In the genomic region with DNA sequence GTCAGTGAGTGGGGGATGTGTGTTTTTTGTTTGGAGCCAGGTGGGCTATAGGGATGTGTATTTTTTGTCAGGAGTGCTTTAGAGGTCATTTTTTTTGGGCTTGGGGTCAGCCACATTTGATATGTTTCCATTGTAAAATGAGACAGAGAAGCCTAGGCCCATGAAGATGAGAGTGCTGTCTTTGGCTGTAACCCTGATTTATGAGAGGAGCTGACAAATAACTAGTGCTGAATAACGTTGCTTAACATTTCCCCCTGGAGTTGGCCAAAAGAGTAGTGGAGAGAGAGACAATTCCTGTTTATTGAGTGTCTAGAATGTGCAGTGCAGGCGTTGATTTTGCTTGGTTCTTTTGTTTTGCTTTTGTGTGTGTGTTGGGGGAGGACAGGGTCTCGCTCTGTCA, we compare ENCODE assay signal across 18 cellular contexts.
"Had no signal": no experiment of that assay in that cellular context is flagged by ENCODE, and none has a peak within 500 bp of the region (broad histone marks: within the 10 kb centered on the region; RNA-seq: fewer than 3 reads in every experiment).

No MANE protein-coding gene starts in this region.

- H3K27me3 ChIP-seq: colonic mucosa, gastrocnemius medialis, spleen had no signal

- H3K4me3 Mint-ChIP-seq: natural killer cell treated with Interleukin-12 subunit alpha and Interleukin-12 subunit beta and Interleukin-15 and Interleukin-18, amount 100 ng/mL, for 72 hours had no signal

- H3K4me3 ChIP-seq: colonic mucosa, dorsolateral prefrontal cortex, gastrocnemius medialis, heart right ventricle, left ventricle myocardium inferior, lower lobe of right lung, spleen had no signal

- H3K36me3 Mint-ChIP-seq: natural killer cell treated with Interleukin-12 subunit alpha and Interleukin-12 subunit beta and Interleukin-15 and Interleukin-18, amount 100 ng/mL, for 72 hours had no signal

- H3K27me3 Mint-ChIP-seq: natural killer cell treated with Interleukin-12 subunit alpha and Interleukin-12 subunit beta and Interleukin-15 and Interleukin-18, amount 100 ng/mL, for 72 hours had no signal

- H3K9me3 ChIP-seq: colonic mucosa, gastrocnemius medialis, heart right ventricle, left ventricle myocardium inferior, lower lobe of right lung, spleen had no signal

- H3K36me3 ChIP-seq: colonic mucosa, gastrocnemius medialis, heart right ventricle, left ventricle myocardium inferior, lower lobe of right lung had no signal

- H3K4me1 ChIP-seq: colonic mucosa, gastrocnemius medialis had no signal

- H3K27ac ChIP-seq: colonic mucosa, dorsolateral prefrontal cortex, gastrocnemius medialis, heart right ventricle, left ventricle myocardium inferior, lower lobe of right lung had no signal

- FAIRE-seq: keratinocyte had no signal

- H3K9me3 Mint-ChIP-seq: natural killer cell treated with Interleukin-12 subunit alpha and Interleukin-12 subunit beta and Interleukin-15 and Interleukin-18, amount 100 ng/mL, for 72 hours had no signal

- DNase-seq: colonic mucosa; dorsolateral prefrontal cortex; effector CD8-positive, alpha-beta T cell; gastrocnemius medialis; heart right ventricle; hypothalamus; left ventricle myocardium inferior; lower lobe of right lung; mesenchymal stem cell; midbrain; occipital lobe; spleen; stimulated activated CD4-positive, alpha-beta T cell treated with anti-CD3 and anti-CD28 coated beads, Interleukin-15, amount 100 ng/mL, for 24 hours; stimulated activated CD4-positive, alpha-beta T cell treated with anti-CD3 and anti-CD28 coated beads, Interleukin-1b, Interleukin-23, amount 100 ng/mL, for 48 hours; stimulated activated naive CD4-positive, alpha-beta T cell treated with Interleukin-2 at 50 U/mL for 16 hours; trophoblast cell had no signal

- H3K27ac Mint-ChIP-seq: natural killer cell treated with Interleukin-12 subunit alpha and Interleukin-12 subunit beta and Interleukin-15 and Interleukin-18, amount 100 ng/mL, for 72 hours had no signal
